ENCODE assay signal across 14 cellular contexts in genomic region chr11:19756675-19757475, GRCh38. TPM values are rescaled to one million over a fixed set of nuclear protein-coding genes. Genes with fewer than 3 reads are reported as not detected.
DNase-seq lines count a peak whose midpoint lies in the region; ATAC-seq and TF ChIP-seq lines count a peak whose summit lies in the region.
"Had no signal": no experiment of that assay in that cellular context is flagged by ENCODE, and none has a peak within 500 bp of the region (broad histone marks: within the 10 kb centered on the region; RNA-seq: fewer than 3 reads in every experiment).

No MANE protein-coding gene starts in this region.

- no peaks in the 10 kb centered on the region for H3K4me1 Mint-ChIP-seq in immature natural killer cell

- peak overlapping the region; percentile 53 for H3K4me3 ChIP-seq in GM23248
- peak overlapping the region in 1 of 59 donors; percentile 12 for H3K4me3 ChIP-seq in dorsolateral prefrontal cortex
- no peak overlapping the region for H3K4me3 ChIP-seq in left lung
- H3K4me3 ChIP-seq in skeletal muscle tissue (ENCODE audit: low read length in 3 of 3) = no peak overlapping the region
- H3K4me3 ChIP-seq: breast epithelium, right lobe of liver had no signal

- peak overlapping the region; percentile 77 for H3K27ac ChIP-seq in GM23248
- peak overlapping the region in 37 of 59 donors; percentile 9 to 78 (median 56) for H3K27ac ChIP-seq in dorsolateral prefrontal cortex
- H3K27ac ChIP-seq in left lung = no peak overlapping the region
- peak overlapping the region; percentile 49 for H3K27ac ChIP-seq in skeletal muscle tissue (ENCODE audit: low read depth, low read length)
- no peak overlapping the region for H3K27ac ChIP-seq in RWPE1
- H3K27ac ChIP-seq: foreskin keratinocyte, right lobe of liver had no signal

- peaks cover 100% of the 10 kb centered on the region for H3K79me2 ChIP-seq in GM23248 (ENCODE audit: insufficient read depth)

- no peaks in the 10 kb centered on the region for H3K9me3 Mint-ChIP-seq in immature natural killer cell

- in situ Hi-C loops in GM23248 (cut with MboI) = no loop called here

- H3K9me2 ChIP-seq in GM23248 (ENCODE audit: insufficient read depth) = no peaks in the 10 kb centered on the region

- POLR2A ChIA-PET in RWPE1 (lab: Yijun Ruan, JAX; ENCODE audit: low non-redundant PET) = no interaction called here

- H3K4me3 Mint-ChIP-seq in immature natural killer cell = no peak overlapping the region

- DNase-seq in GM23248 = peak; percentile 86
- DNase-seq in dorsolateral prefrontal cortex = peak in 3 of 10 donors; percentile 55 to 69 (median 60)
- DNase-seq in left lung = no peak
- DNase-seq in OCI-M2 (lab: John Stamatoyannopoulos, UW; ENCODE audit: unreplicated experiment) = no peak
- no peak for DNase-seq in RWPE1 (ENCODE audit: low spot score)
- DNase-seq in immature natural killer cell = no peak
- DNase-seq: activated CD8-positive, alpha-beta memory T cell treated with anti-CD3 and anti-CD28 coated beads, Interleukin-2, amount 50 U/mL, for 4 hours; foreskin keratinocyte; GF-D8; NCI-H524; right lobe of liver had no signal

- 21 to 22% methylated on average over 11 of the region's 11 CpGs for WGBS in GM23248 (ENCODE audit: low coverage in 1 of 2, low lambda C conversion rate in 2 of 2, missing lambda C conversion rate in 2 of 2), 2 experiments

- peak overlapping the region; percentile 77 for H3K4me2 ChIP-seq in GM23248 (ENCODE audit: unreplicated experiment)

- no peaks in the 10 kb centered on the region for H3K27me3 ChIP-seq in GM23248 (replicated peaks; ENCODE audit: insufficient read depth)
- H3K27me3 ChIP-seq in dorsolateral prefrontal cortex = no peaks in the 10 kb centered on the region
- no peaks in the 10 kb centered on the region for H3K27me3 ChIP-seq in left lung
- H3K27me3 ChIP-seq in skeletal muscle tissue (ENCODE audit: control insufficient read depth in 3 of 3, insufficient read depth in 3 of 3, low read length in 3 of 3) = no peaks in the 10 kb centered on the region
- H3K27me3 ChIP-seq: breast epithelium, right lobe of liver had no signal

- no peaks in the 10 kb centered on the region for H4K20me1 ChIP-seq in GM23248 (ENCODE audit: insufficient read depth)

- H3K4me1 ChIP-seq in GM23248 (ENCODE audit: insufficient read depth) (peaks cover 34% of the 10 kb centered on the region), left lung (peaks cover 0 to 10% of the 10 kb centered on the region in 2 donors), skeletal muscle tissue (ENCODE audit: control insufficient read depth in 3 of 3, insufficient read depth in 3 of 3, low read length in 3 of 3) (peaks cover 4 to 11% (median 5%) of the 10 kb centered on the region in 3 donors)
- H3K4me1 ChIP-seq: breast epithelium, foreskin keratinocyte, right lobe of liver had no signal

- no peaks in the 10 kb centered on the region for H3K36me3 Mint-ChIP-seq in immature natural killer cell

- H3K27ac Mint-ChIP-seq in immature natural killer cell = no peak overlapping the region

- peaks cover 4 to 7% (median 5%) of the 10 kb centered on the region in 3 donors for H3K27me3 Mint-ChIP-seq in immature natural killer cell (ENCODE audit: low read depth in 3 of 3)

- no peak for TF ChIP-seq CTCF in dorsolateral prefrontal cortex (IDR thresholded peaks at IDR 0.05 in 54 of 56, conservative IDR thresholded peaks at IDR 0.05 in 2 of 56; ENCODE audit: low read depth in 1 of 56, partially characterized antibody in 56 of 56)
- TF ChIP-seq CTCF in left lung (IDR thresholded peaks at IDR 0.05) = no peak
- TF ChIP-seq CTCF in RWPE1 (conservative IDR thresholded peaks at IDR 0.05; ENCODE audit: low read depth) = no peak

- intact Hi-C loops in dorsolateral prefrontal cortex (cut with DNase I) (no loop called here), left lung (cut with DNase I) (no loop called here)

- H3K9me3 ChIP-seq in GM23248 (ENCODE audit: low read depth) (no peaks in the 10 kb centered on the region), left lung (no peaks in the 10 kb centered on the region), skeletal muscle tissue (ENCODE audit: control insufficient read depth in 3 of 3, low read length in 3 of 3) (no peaks in the 10 kb centered on the region)
- H3K9me3 ChIP-seq: breast epithelium, right lobe of liver had no signal

- H3K36me3 ChIP-seq in GM23248 (ENCODE audit: low read depth) (0 out of 2 replicates have a peak, but pooled peaks cover 2% of the 10 kb centered on the region), left lung (no peaks in the 10 kb centered on the region), skeletal muscle tissue (ENCODE audit: control insufficient read depth in 3 of 3, insufficient read depth in 3 of 3, low read length in 3 of 3) (no peaks in the 10 kb centered on the region)
- H3K36me3 ChIP-seq: breast epithelium, right lobe of liver had no signal

- ATAC-seq in left lung (peak; percentile 12), HG03565 (IDR thresholded peaks at IDR 0.05; ENCODE audit: unreplicated experiment) (no peak)
- ATAC-seq: foreskin keratinocyte, right lobe of liver had no signal

- H2AFZ ChIP-seq in GM23248 = peak overlapping the region; percentile 82

- CTCF ChIA-PET in RWPE1 (lab: Yijun Ruan, JAX) = no interaction called here

- peaks cover 29% of the 10 kb centered on the region for H3F3A ChIP-seq in GM23248 (ENCODE audit: insufficient read depth)

- H3K9ac ChIP-seq in GM23248 (peak overlapping the region; percentile 78), skeletal muscle tissue (ENCODE audit: low read depth in 1 of 3, low read length in 3 of 3) (no peak overlapping the region)

RNA-seq across cellular contexts. Expression of gene NAV2, which starts 44.2 kb away (rescaled TPM):
- 11.9 and 12.0 TPM in 2 replicates for total RNA-seq in GM23248 (2014; rRNA removed; shearing (Covaris generic))
- 4.1 and 5.7 TPM in 2 replicates for polyA plus RNA-seq in GM23248 (2016; fragmentation: Nextera tagmentation; extraction: Ambion mirVana)
- total RNA-seq in dorsolateral prefrontal cortex = 100 to 1,000 TPM in 5 of 120 experiments, 10 to 100 TPM in 115; 43.9 to 157 (median 68.6) TPM
- 10 to 100 TPM; 42.9 to 59.9 TPM for total RNA-seq in left lung
- total RNA-seq in skeletal muscle tissue = 43.3 TPM
- under 1 TPM in 1 of 3 donors, not detected in 2; 0.66 TPM for polyA plus RNA-seq in immature natural killer cell

Comparison
In these comparisons a context has a peak if more than half of its experiments do, and no peak if none do; other contexts are left out.
1. H3K27ac ChIP-seq: peak in GM23248 (single experiment), dorsolateral prefrontal cortex (37 of 59) and skeletal muscle tissue (single experiment); none in left lung (0 of 2) and RWPE1 (single experiment).